ENCODE assay signal across 27 cellular contexts in genomic region chr2:141923657-141924056, GRCh38.
DNase-seq lines count a peak whose midpoint lies in the region; ATAC-seq and TF ChIP-seq lines count a peak whose summit lies in the region.
"Had no signal": no experiment of that assay in that cellular context is flagged by ENCODE, and none has a peak within 500 bp of the region (broad histone marks: within the 10 kb centered on the region; RNA-seq: fewer than 3 reads in every experiment).

No MANE protein-coding gene starts in this region.

- H3K79me2 ChIP-seq in trophoblast cell (ENCODE audit: control insufficient read depth, insufficient read depth, low read length, poor library complexity): no peaks in the 10 kb centered on the region

- H3K4me1 ChIP-seq in trophoblast cell (ENCODE audit: control insufficient read depth in 1 of 2, insufficient read depth in 2 of 2, low read length in 2 of 2): no peaks in the 10 kb centered on the region
- H3K4me1 ChIP-seq: BLaER1, Caco-2, gastroesophageal sphincter, lower lobe of right lung, right lobe of liver, SJSA1, tibial nerve had no signal

- H3K4me1 Mint-ChIP-seq in HFFc6 (ENCODE audit: low read depth): peaks cover 5% of the 10 kb centered on the region; the same call in 1 of the 2 replicates
- H3K4me1 Mint-ChIP-seq: neural crest cell had no signal

- no peaks in the 10 kb centered on the region for H3K27me3 ChIP-seq in trophoblast cell (ENCODE audit: insufficient read depth, low read length)
- H3K27me3 ChIP-seq: BLaER1, dorsolateral prefrontal cortex, gastroesophageal sphincter, right lobe of liver, SJSA1, tibial nerve had no signal

- no peak for ATAC-seq in sciatic nerve
- ATAC-seq: activated T-cell treated with anti-CD3 and anti-CD28 coated beads, Interleukin-2, amount 50 U/mL, for 4 hours; gastroesophageal sphincter; lower lobe of right lung; right lobe of liver had no signal

- peaks cover 3% of the 10 kb centered on the region; the same call in 1 of the 2 replicates for H3K27me3 Mint-ChIP-seq in HFFc6 (ENCODE audit: insufficient read depth)

- H3K4me2 ChIP-seq in trophoblast cell (ENCODE audit: low read length): no peak overlapping the region
- H3K4me2 ChIP-seq: BLaER1 had no signal

- no CpG with 5 or more reads among the region's 1 CpG for WGBS in trophoblast cell (ENCODE audit: extremely low coverage, insufficient coverage, insufficient read length)

- H2AFZ ChIP-seq in trophoblast cell (ENCODE audit: insufficient read depth, low read length, poor library complexity): no peak overlapping the region

- no peak overlapping the region for H3K4me3 Mint-ChIP-seq in HFFc6
- H3K4me3 Mint-ChIP-seq: activated T-cell treated with anti-CD3 and anti-CD28 coated beads, Interleukin-2, amount 50 U/mL, for 4 hours; neural crest cell; T-helper 1 cell treated with Interleukin-12 subunit alpha and Interleukin-12 subunit beta and Interleukin-4 antibody, amounts not matched to agents 30 μg/mL and 1 μg/mL, for 36 hours had no signal

- no peak overlapping the region for H3K18ac ChIP-seq in trophoblast cell (ENCODE audit: low read length)

- TF ChIP-seq CTCF in AG04449 (IDR thresholded peaks at IDR 0.05; ENCODE audit: insufficient read depth, low read length, missing control alignments) (no peak), HFFc6 (IDR thresholded peaks at IDR 0.05) (no peak)

- H3K27ac Mint-ChIP-seq in HFFc6: no peak overlapping the region; the same call in 1 of the 2 replicates
- H3K27ac Mint-ChIP-seq: T-helper 1 cell treated with Interleukin-12 subunit alpha and Interleukin-12 subunit beta and Interleukin-4 antibody, amounts not matched to agents 30 μg/mL and 1 μg/mL, for 36 hours had no signal

- DNase-seq in AG04449 (ENCODE audit: low read depth, low spot score): peak; percentile 7
- peak; percentile 52 for DNase-seq in HFFc6
- DNase-seq in amniotic epithelial cell (ENCODE audit: low read depth): peak; percentile 55
- DNase-seq in fibroblast of peridontal ligament (ENCODE audit: extremely low read depth): peak; percentile 36
- DNase-seq in stimulated activated CD4-positive, alpha-beta T cell treated with anti-CD3 and anti-CD28 coated beads, Interleukin-4, amount 100 ng/mL, for 4 hours: no peak
- DNase-seq in HUDEP-2 (lab: John Stamatoyannopoulos, UW; ENCODE audit: unreplicated experiment in 76 of 76): no peak
- DNase-seq in sciatic nerve (ENCODE audit: low spot score): no peak
- no peak for DNase-seq in trophoblast cell
- DNase-seq: activated CD4-positive, alpha-beta T cell treated with anti-CD3 and anti-CD28 coated beads for 48 hours; activated naive CD4-positive, alpha-beta T cell; activated T-cell treated with anti-CD3 and anti-CD28 coated beads, Interleukin-2, amount 50 U/mL, for 4 hours; amniotic stem cell; Caco-2; caudate nucleus; DMS79; dorsolateral prefrontal cortex; hippocampal formation; lower lobe of right lung; NCI-H1694 treated with DMSO at 0.1 percent for 48 hours; NCI-H2171 treated with DMSO at 0.1 percent for 48 hours; right lobe of liver had no signal

- H3K9me3 Mint-ChIP-seq in HFFc6: peaks cover 21% of the 10 kb centered on the region
- H3K9me3 Mint-ChIP-seq: neural crest cell; T-helper 1 cell treated with Interleukin-12 subunit alpha and Interleukin-12 subunit beta and Interleukin-4 antibody, amounts not matched to agents 30 μg/mL and 1 μg/mL, for 36 hours had no signal

- no peak overlapping the region for H2BK120ac ChIP-seq in trophoblast cell (ENCODE audit: insufficient read depth, low read length, poor library complexity)

- CTCF ChIA-PET in AG04449 (lab: Yijun Ruan, JAX): no interaction called here

- POLR2A ChIA-PET in AG04449 (lab: Yijun Ruan, JAX): no interaction called here

- H4K91ac ChIP-seq in trophoblast cell (ENCODE audit: low read depth, low read length): no peak overlapping the region

- no peak overlapping the region for H3K23ac ChIP-seq in trophoblast cell (ENCODE audit: low read length)

- H3K79me1 ChIP-seq in trophoblast cell (ENCODE audit: low read length): no peaks in the 10 kb centered on the region

- no peak overlapping the region for H3K14ac ChIP-seq in trophoblast cell (ENCODE audit: low read length)

- H3K36me3 ChIP-seq in trophoblast cell (ENCODE audit: control insufficient read depth in 1 of 2, insufficient read depth in 2 of 2, low read length in 2 of 2): no peaks in the 10 kb centered on the region
- H3K36me3 ChIP-seq: BLaER1, gastroesophageal sphincter, lower lobe of right lung, right lobe of liver, SJSA1, tibial nerve had no signal

- no peak overlapping the region for H3K4me3 ChIP-seq in AG04449 (ENCODE audit: low read depth, low read length)
- H3K4me3 ChIP-seq in trophoblast cell (ENCODE audit: low read depth, low read length): no peak overlapping the region
- H3K4me3 ChIP-seq: BLaER1, dorsolateral prefrontal cortex, gastroesophageal sphincter, lower lobe of right lung, right lobe of liver, SJSA1, tibial nerve had no signal

- H2BK5ac ChIP-seq in trophoblast cell (ENCODE audit: low read depth, low read length, poor library complexity): no peak overlapping the region

- no peaks in the 10 kb centered on the region for H3K9me3 ChIP-seq in trophoblast cell (ENCODE audit: insufficient read depth, low read depth, low read length)
- H3K9me3 ChIP-seq: BLaER1, Caco-2, gastroesophageal sphincter, lower lobe of right lung, right lobe of liver, SJSA1 had no signal

- no peak overlapping the region for H3K4ac ChIP-seq in trophoblast cell (ENCODE audit: low read depth, low read length)

- H4K12ac ChIP-seq in trophoblast cell (ENCODE audit: low read depth, low read length): no peak overlapping the region

- H4K8ac ChIP-seq in trophoblast cell (ENCODE audit: low read depth, low read length): no peak overlapping the region

- H2BK12ac ChIP-seq in trophoblast cell (ENCODE audit: low read length): no peak overlapping the region

- intact Hi-C loops in sciatic nerve (cut with DNase I): no loop called here

- no peak overlapping the region for H3K27ac ChIP-seq in trophoblast cell (ENCODE audit: low read depth, low read length)
- H3K27ac ChIP-seq: BLaER1, dorsolateral prefrontal cortex, gastroesophageal sphincter, lower lobe of right lung, right lobe of liver, SJSA1, tibial nerve had no signal

- no peak overlapping the region for H3K9ac ChIP-seq in trophoblast cell (ENCODE audit: low read length)
- H3K9ac ChIP-seq: BLaER1 had no signal

- no peak overlapping the region for H2AK5ac ChIP-seq in trophoblast cell (ENCODE audit: low read length)

- no peaks in the 10 kb centered on the region for H3K36me3 Mint-ChIP-seq in HFFc6 (ENCODE audit: low read depth)

Comparison
In these comparisons a context has a peak if more than half of its experiments do, and no peak if none do; other contexts are left out.
1. DNase-seq: peak in AG04449 (single experiment), HFFc6 (single experiment), amniotic epithelial cell (single experiment) and fibroblast of peridontal ligament (single experiment); none in stimulated activated CD4-positive, alpha-beta T cell treated with anti-CD3 and anti-CD28 coated beads, Interleukin-4, amount 100 ng/mL, for 4 hours (0 of 2), HUDEP-2 (0 of 76), sciatic nerve (single experiment) and trophoblast cell (0 of 2).